Comparison of ENCODE assay signal across 1 cellular context in the genomic region with DNA sequence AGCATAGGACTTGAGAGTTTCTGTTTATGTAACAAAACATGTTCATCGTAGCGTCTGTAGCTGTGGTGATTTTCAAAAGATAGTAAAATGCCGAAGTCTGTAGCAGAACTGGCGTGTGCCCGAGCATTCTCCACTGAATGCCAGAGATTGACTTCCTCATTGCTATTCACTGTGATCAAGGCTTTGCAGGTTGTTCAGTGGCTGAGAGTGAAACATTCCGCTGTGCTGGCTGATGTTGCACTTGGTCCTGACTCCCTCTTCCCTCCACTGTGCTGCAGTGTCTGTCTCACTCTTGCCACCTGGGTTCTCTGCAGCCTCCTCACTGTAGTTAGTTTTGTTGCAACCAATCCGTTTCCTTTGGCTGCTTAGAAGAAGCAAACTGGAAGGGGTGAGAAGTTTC.
TF ChIP-seq lines count a peak whose summit lies in the region.

No MANE protein-coding gene starts in this region.

TF ChIP-seq in SK-N-SH treated with all-trans-retinoic acid at 6 μM for 48 hours, 23 proteins besides CTCF, POLR2A, EP300 and RAD21:
- TF ChIP-seq, protein P1, sequence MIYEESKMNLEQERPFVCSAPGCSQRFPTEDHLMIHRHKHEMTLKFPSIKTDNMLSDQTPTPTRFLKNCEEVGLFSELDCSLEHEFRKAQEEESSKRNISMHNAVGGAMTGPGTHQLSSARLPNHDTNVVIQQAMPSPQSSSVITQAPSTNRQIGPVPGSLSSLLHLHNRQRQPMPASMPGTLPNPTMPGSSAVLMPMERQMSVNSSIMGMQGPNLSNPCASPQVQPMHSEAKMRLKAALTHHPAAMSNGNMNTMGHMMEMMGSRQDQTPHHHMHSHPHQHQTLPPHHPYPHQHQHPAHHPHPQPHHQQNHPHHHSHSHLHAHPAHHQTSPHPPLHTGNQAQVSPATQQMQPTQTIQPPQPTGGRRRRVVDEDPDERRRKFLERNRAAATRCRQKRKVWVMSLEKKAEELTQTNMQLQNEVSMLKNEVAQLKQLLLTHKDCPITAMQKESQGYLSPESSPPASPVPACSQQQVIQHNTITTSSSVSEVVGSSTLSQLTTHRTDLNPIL (CRISPR knock-in tag; IDR thresholded peaks at IDR 0.05; ENCODE audit: low read depth): no peak
- no peak for TF ChIP-seq ZFP30 (CRISPR knock-in tag; IDR thresholded peaks at IDR 0.05)
- no peak for TF ChIP-seq SNAI2 (CRISPR knock-in tag; IDR thresholded peaks at IDR 0.05)
- TF ChIP-seq BACH2 (CRISPR knock-in tag; IDR thresholded peaks at IDR 0.05; ENCODE audit: borderline replicate concordance): no peak
- no peak for TF ChIP-seq GLIS3 (CRISPR knock-in tag; IDR thresholded peaks at IDR 0.05)
- no peak for TF ChIP-seq ARNTL (CRISPR knock-in tag; IDR thresholded peaks at IDR 0.05; ENCODE audit: borderline replicate concordance, low read depth)
- TF ChIP-seq OSR1 (CRISPR knock-in tag; IDR thresholded peaks at IDR 0.05): no peak
- no peak for TF ChIP-seq PPARA (CRISPR knock-in tag; IDR thresholded peaks at IDR 0.05; ENCODE audit: borderline replicate concordance)
- TF ChIP-seq TOX (CRISPR knock-in tag; IDR thresholded peaks at IDR 0.05; ENCODE audit: borderline replicate concordance): no peak
- no peak for TF ChIP-seq ZFP3 (CRISPR knock-in tag; IDR thresholded peaks at IDR 0.05)
- no peak for TF ChIP-seq RARB (CRISPR knock-in tag; IDR thresholded peaks at IDR 0.05)
- TF ChIP-seq, protein P2, sequence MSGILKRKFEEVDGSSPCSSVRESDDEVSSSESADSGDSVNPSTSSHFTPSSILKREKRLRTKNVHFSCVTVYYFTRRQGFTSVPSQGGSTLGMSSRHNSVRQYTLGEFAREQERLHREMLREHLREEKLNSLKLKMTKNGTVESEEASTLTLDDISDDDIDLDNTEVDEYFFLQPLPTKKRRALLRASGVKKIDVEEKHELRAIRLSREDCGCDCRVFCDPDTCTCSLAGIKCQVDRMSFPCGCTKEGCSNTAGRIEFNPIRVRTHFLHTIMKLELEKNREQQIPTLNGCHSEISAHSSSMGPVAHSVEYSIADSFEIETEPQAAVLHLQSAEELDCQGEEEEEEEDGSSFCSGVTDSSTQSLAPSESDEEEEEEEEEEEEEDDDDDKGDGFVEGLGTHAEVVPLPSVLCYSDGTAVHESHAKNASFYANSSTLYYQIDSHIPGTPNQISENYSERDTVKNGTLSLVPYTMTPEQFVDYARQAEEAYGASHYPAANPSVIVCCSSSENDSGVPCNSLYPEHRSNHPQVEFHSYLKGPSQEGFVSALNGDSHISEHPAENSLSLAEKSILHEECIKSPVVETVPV (CRISPR knock-in tag; IDR thresholded peaks at IDR 0.05): no peak
- TF ChIP-seq CSDC2 (CRISPR knock-in tag; IDR thresholded peaks at IDR 0.05): no peak
- no peak for TF ChIP-seq ESRRG (CRISPR knock-in tag; IDR thresholded peaks at IDR 0.05)
